In genomic region chr1:102032534-102032933, GRCh38 we compare ENCODE assay signal across 25 cellular contexts. TPM values are rescaled to one million over a fixed set of nuclear protein-coding genes. Genes with fewer than 3 reads are reported as not detected.
DNase-seq lines count a peak whose midpoint lies in the region; ATAC-seq and TF ChIP-seq lines count a peak whose summit lies in the region.
"Had no signal": no experiment of that assay in that cellular context is flagged by ENCODE, and none has a peak within 500 bp of the region (broad histone marks: within the 10 kb centered on the region; RNA-seq: fewer than 3 reads in every experiment).

No MANE protein-coding gene starts in this region.

- TF ChIP-seq CTCF in osteocyte (IDR thresholded peaks at IDR 0.05) = no peak

- H3K4me3 Mint-ChIP-seq in osteocyte (ENCODE audit: unreplicated experiment) = no peak overlapping the region
- H3K4me3 Mint-ChIP-seq: activated naive CD8-positive, alpha-beta T cell treated with anti-CD3 and anti-CD28 coated beads, Interleukin-2, amount 50 U/mL, for 24 hours; CD4-positive, alpha-beta T cell had no signal

- H3K27ac Mint-ChIP-seq in osteocyte (ENCODE audit: unreplicated experiment) = no peak overlapping the region
- H3K27ac Mint-ChIP-seq: activated naive CD8-positive, alpha-beta T cell treated with anti-CD3 and anti-CD28 coated beads, Interleukin-2, amount 50 U/mL, for 24 hours; activated T-helper 2 cell treated with anti-CD3 and anti-CD28 coated beads, Interferon-gamma antibody, Interleukin-2, Interleukin-4, amounts not matched to agents 10 μg/mL and 5 μg/mL and 100 μg/mL, durations not matched to agents 14 hours and 24 hours and 36 hours; CD4-positive, alpha-beta T cell had no signal

- H3K4me1 Mint-ChIP-seq in osteocyte (ENCODE audit: unreplicated experiment) = no peaks in the 10 kb centered on the region
- H3K4me1 Mint-ChIP-seq: activated naive CD8-positive, alpha-beta T cell treated with anti-CD3 and anti-CD28 coated beads, Interleukin-2, amount 50 U/mL, for 24 hours had no signal

- no peaks in the 10 kb centered on the region for H3K27me3 Mint-ChIP-seq in osteocyte (ENCODE audit: unreplicated experiment)
- H3K27me3 Mint-ChIP-seq: activated naive CD8-positive, alpha-beta T cell treated with anti-CD3 and anti-CD28 coated beads, Interleukin-2, amount 50 U/mL, for 24 hours; CD4-positive, alpha-beta T cell had no signal

- DNase-seq in osteocyte (ENCODE audit: extremely low spot score, unreplicated experiment) (no peak), left lobe of liver (ENCODE audit: low spot score) (no peak)
- DNase-seq in activated CD8-positive, alpha-beta memory T cell treated with anti-CD3 and anti-CD28 coated beads, Interleukin-2, amount 50 U/mL, for 48 hours = no peak
- DNase-seq: activated CD4-positive, alpha-beta T cell treated with anti-CD3 and anti-CD28 coated beads for 1 hour; activated naive CD8-positive, alpha-beta T cell treated with anti-CD3 and anti-CD28 coated beads, Interleukin-2, amount 50 U/mL, for 24 hours; brain microvascular endothelial cell; CD4-positive, alpha-beta T cell; DMS79; NCI-H1105 treated with DMSO at 0.1 percent for 48 hours; NCI-H2171; NCI-H69; right cardiac atrium; stimulated activated CD4-positive, alpha-beta T cell treated with anti-CD3 and anti-CD28 coated beads, Interleukin-15, amount 100 ng/mL, for 24 hours; stimulated activated naive CD4-positive, alpha-beta T cell treated with Interleukin-2 at 50 U/mL for 16 hours; trophoblast cell had no signal

- no peaks in the 10 kb centered on the region for H3K36me3 Mint-ChIP-seq in osteocyte (ENCODE audit: unreplicated experiment)

- H3K9me3 Mint-ChIP-seq in osteocyte (ENCODE audit: unreplicated experiment) = peaks cover 7% of the 10 kb centered on the region
- H3K9me3 Mint-ChIP-seq: activated T-helper 2 cell treated with anti-CD3 and anti-CD28 coated beads, Interferon-gamma antibody, Interleukin-2, Interleukin-4, amounts not matched to agents 10 μg/mL and 5 μg/mL and 100 μg/mL, durations not matched to agents 14 hours and 24 hours and 36 hours; CD4-positive, alpha-beta T cell had no signal

- ATAC-seq in GM18511 (IDR thresholded peaks at IDR 0.05; ENCODE audit: unreplicated experiment) (peak; percentile 88), GM19351 (IDR thresholded peaks at IDR 0.05; ENCODE audit: unreplicated experiment) (peak; percentile 54), HG02610 (IDR thresholded peaks at IDR 0.05; ENCODE audit: unreplicated experiment) (peak; percentile 59), HG03469 (IDR thresholded peaks at IDR 0.05; ENCODE audit: unreplicated experiment) (peak; percentile 80), GM21423 (IDR thresholded peaks at IDR 0.05; ENCODE audit: unreplicated experiment) (no peak), left lobe of liver (no peak)
- ATAC-seq: activated naive CD8-positive, alpha-beta T cell treated with anti-CD3 and anti-CD28 coated beads, Interleukin-2, amount 50 U/mL, for 24 hours; Panc1; right cardiac atrium had no signal

RNA-seq across cellular contexts. Expression of gene OLFM3, which starts 35.8 kb away (rescaled TPM):
- total RNA-seq in osteocyte (not detected in 2 replicates), left lobe of liver (not detected)
- total RNA-seq: activated T-helper 2 cell treated with anti-CD3 and anti-CD28 coated beads, Interferon-gamma antibody, Interleukin-2, Interleukin-4, amounts not matched to agents 10 μg/mL and 5 μg/mL and 100 μg/mL, durations not matched to agents 14 hours and 24 hours and 36 hours; CD4-positive, alpha-beta T cell; LHCN-M2; lung microvascular endothelial cell; omental fat pad; right cardiac atrium had no signal

Comparison
In these comparisons a context has a peak if more than half of its experiments do, and no peak if none do; other contexts are left out.
1. ATAC-seq: peak in GM18511 (single experiment), GM19351 (single experiment), HG02610 (single experiment) and HG03469 (single experiment); none in GM21423 (single experiment) and left lobe of liver (single experiment).